Comparison of ENCODE assay signal across 9 cellular contexts in genomic region chr20:48824830-48825550, GRCh38. TPM values are rescaled to one million over a fixed set of nuclear protein-coding genes. Genes with fewer than 3 reads are reported as not detected.
DNase-seq lines count a peak whose midpoint lies in the region; ATAC-seq and TF ChIP-seq lines count a peak whose summit lies in the region.
"Had no signal": no experiment of that assay in that cellular context is flagged by ENCODE, and none has a peak within 500 bp of the region (broad histone marks: within the 10 kb centered on the region; RNA-seq: fewer than 3 reads in every experiment).

No MANE protein-coding gene starts in this region.

- peaks cover 18% of the 10 kb centered on the region for H3K27me3 Mint-ChIP-seq in activated CD4-positive, alpha-beta T cell treated with anti-CD3 and anti-CD28 coated beads for 36 hours
- no peaks in the 10 kb centered on the region for H3K27me3 Mint-ChIP-seq in T-helper 17 cell

- no peak for TF ChIP-seq CTCF in omental fat pad (IDR thresholded peaks at IDR 0.05)

- H3K9me3 Mint-ChIP-seq in activated CD4-positive, alpha-beta T cell treated with anti-CD3 and anti-CD28 coated beads for 36 hours (ENCODE audit: low read depth): no peaks in the 10 kb centered on the region

- H3K4me3 Mint-ChIP-seq in activated CD4-positive, alpha-beta T cell treated with anti-CD3 and anti-CD28 coated beads for 36 hours: peak overlapping the region; percentile 88
- H3K4me3 Mint-ChIP-seq in T-helper 17 cell: peak overlapping the region; percentile 96

- H3K9ac ChIP-seq in iPS-20b (ENCODE audit: low read depth, low read length): no peak overlapping the region

- H3K4me1 ChIP-seq in iPS-20b (ENCODE audit: insufficient read depth, low read length): peaks cover 13% of the 10 kb centered on the region; the same call in 1 of the 2 replicates
- H3K4me1 ChIP-seq: BE2C had no signal

- H3K36me3 ChIP-seq in iPS-20b (ENCODE audit: insufficient read depth, low read depth, low read length): no peaks in the 10 kb centered on the region
- H3K36me3 ChIP-seq: BE2C had no signal

- H3K27ac ChIP-seq in iPS-20b (ENCODE audit: low read length): no peak overlapping the region
- H3K27ac ChIP-seq in substantia nigra (ENCODE audit: low read depth, low read length, poor library complexity, severe bottlenecking): peak overlapping the region; percentile 92

- peak overlapping the region; percentile 95 for H3K27ac Mint-ChIP-seq in activated CD4-positive, alpha-beta T cell treated with anti-CD3 and anti-CD28 coated beads for 36 hours
- H3K27ac Mint-ChIP-seq in T-helper 17 cell: no peak overlapping the region

- H3K9me3 ChIP-seq in T-helper 17 cell (ENCODE audit: control insufficient read depth, low read length, poor library complexity, severe bottlenecking) (no peaks in the 10 kb centered on the region), iPS-20b (ENCODE audit: insufficient read depth, low read depth, low read length) (no peaks in the 10 kb centered on the region)
- H3K9me3 ChIP-seq: BE2C had no signal

- CTCF ChIA-PET in activated CD4-positive, alpha-beta T cell treated with anti-CD3 and anti-CD28 coated beads for 36 hours (lab: Charles Lee): no interaction called here

- DNase-seq in activated CD4-positive, alpha-beta T cell treated with anti-CD3 and anti-CD28 coated beads for 36 hours: no peak
- no peak for DNase-seq in activated CD4-positive, alpha-beta T cell treated with anti-CD3 and anti-CD28 coated beads for 48 hours
- DNase-seq in T-helper 17 cell (no peak), substantia nigra (lab: John Stamatoyannopoulos, UW) (peak in 5 of 49 donors; percentile 16 to 33 (median 27)), HUDEP-2 (lab: John Stamatoyannopoulos, UW; ENCODE audit: unreplicated experiment in 76 of 76) (no peak), omental fat pad (ENCODE audit: low spot score) (no peak)
- no peak for DNase-seq in central memory CD4-positive, alpha-beta T cell
- DNase-seq: BE2C had no signal

- H3K36me3 Mint-ChIP-seq in activated CD4-positive, alpha-beta T cell treated with anti-CD3 and anti-CD28 coated beads for 36 hours (ENCODE audit: low read depth): peaks cover 4% of the 10 kb centered on the region
- peaks cover 2% of the 10 kb centered on the region for H3K36me3 Mint-ChIP-seq in T-helper 17 cell (ENCODE audit: low read depth)

- H3K4me1 Mint-ChIP-seq in activated CD4-positive, alpha-beta T cell treated with anti-CD3 and anti-CD28 coated beads for 36 hours: peaks cover 64% of the 10 kb centered on the region
- peaks cover 54% of the 10 kb centered on the region for H3K4me1 Mint-ChIP-seq in T-helper 17 cell

- no peak for ATAC-seq in activated CD4-positive, alpha-beta T cell treated with anti-CD3 and anti-CD28 coated beads for 36 hours
- no peak for ATAC-seq in T-helper 17 cell
- no peak for ATAC-seq in omental fat pad (ENCODE audit: low FRiP score)

- POLR2A ChIA-PET in activated CD4-positive, alpha-beta T cell treated with anti-CD3 and anti-CD28 coated beads for 36 hours (lab: Charles Lee): no interaction called here

- peaks cover 58% of the 10 kb centered on the region for H3K27me3 ChIP-seq in iPS-20b (ENCODE audit: insufficient read depth, low read length)

- H3K4me3 ChIP-seq in iPS-20b (ENCODE audit: low read length): peak overlapping the region; percentile 82; the same call in 1 of the 2 replicates

- intact Hi-C loops in activated CD4-positive, alpha-beta T cell treated with anti-CD3 and anti-CD28 coated beads for 36 hours (cut with DNase I, micrococcal nuclease): loop anchor here (1.0 to 5.0 kb wide), 11 partner anchors 22 to 452 kb away; partner anchors contain the start of genes ARFGEF2 (in 1 of the 2) and ZNFX1 (in 1 of the 2)

RNA-seq across cellular contexts. Expression of gene PREX1, which starts 2.8 kb away (rescaled TPM):
- total RNA-seq in activated CD4-positive, alpha-beta T cell treated with anti-CD3 and anti-CD28 coated beads for 36 hours: 10 to 100 TPM; 36.5 to 39.2 TPM
- 100 to 1,000 TPM; 188 to 200 TPM for total RNA-seq in T-helper 17 cell
- 100 to 1,000 TPM in 1 of 4 donors, 10 to 100 TPM in 3; 29.5 to 121 (median 40.9) TPM for total RNA-seq in omental fat pad
